Comparison of ENCODE assay signal across 17 cellular contexts in the genomic region with DNA sequence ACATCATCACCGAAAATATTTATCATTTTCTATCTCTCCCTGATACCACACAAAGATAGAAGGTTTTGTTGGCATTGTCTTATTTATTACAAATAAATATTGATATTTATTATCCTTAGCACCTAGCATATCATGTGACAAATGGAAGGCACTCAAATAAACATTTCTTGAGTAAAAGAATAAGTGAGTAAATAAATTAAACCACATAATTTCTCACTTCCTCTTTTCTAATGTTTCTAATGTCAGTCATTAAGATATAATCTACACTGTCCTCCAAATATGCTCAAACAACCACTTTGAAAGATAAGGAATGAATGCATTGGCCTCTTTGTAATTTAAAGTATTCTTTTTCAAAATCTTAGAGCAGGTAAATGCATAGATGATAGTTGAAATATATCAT.
"Had no signal": no experiment of that assay in that cellular context is flagged by ENCODE, and none has a peak within 500 bp of the region (broad histone marks: within the 10 kb centered on the region; RNA-seq: fewer than 3 reads in every experiment).

No MANE protein-coding gene starts in this region.

- H3K27ac ChIP-seq: dorsolateral prefrontal cortex, heart left ventricle, neutrophil, psoas muscle, right lobe of liver, tibial artery, upper lobe of right lung, vagina had no signal

- H3K27me3 Mint-ChIP-seq: naive thymus-derived CD4-positive, alpha-beta T cell; stimulated activated memory B cell treated with anti-CD40 and anti-IgM and Interleukin-4, amounts not matched to agents 10 μg/mL and 1 μg/mL and 100 μg/mL, for 72 hours; stimulated activated naive CD8-positive, alpha-beta T cell treated with anti-CD3 and anti-CD28 coated beads, Interleukin-15, Interleukin-2, amounts not matched to agents 100 ng/mL and 50 ng/mL, for 24 hours had no signal

- DNase-seq: dorsolateral prefrontal cortex; effector CD8-positive, alpha-beta T cell; heart left ventricle; hippocampal formation; mammary epithelial cell; naive thymus-derived CD4-positive, alpha-beta T cell; psoas muscle; retina; right lobe of liver; stimulated activated CD4-positive, alpha-beta T cell treated with anti-CD3 and anti-CD28 coated beads, Interleukin-4, amount 100 ng/mL, for 1 hour; tibial artery; upper lobe of right lung had no signal

- H3K4me1 Mint-ChIP-seq: naive thymus-derived CD4-positive, alpha-beta T cell; stimulated activated memory B cell treated with anti-CD40 and anti-IgM and Interleukin-4, amounts not matched to agents 10 μg/mL and 1 μg/mL and 100 μg/mL, for 72 hours had no signal

- H3K27me3 ChIP-seq: dorsolateral prefrontal cortex, heart left ventricle, neutrophil, right lobe of liver, tibial artery, upper lobe of right lung, vagina had no signal

- H3K4me3 Mint-ChIP-seq: naive thymus-derived CD4-positive, alpha-beta T cell; stimulated activated memory B cell treated with anti-CD40 and anti-IgM and Interleukin-4, amounts not matched to agents 10 μg/mL and 1 μg/mL and 100 μg/mL, for 72 hours; stimulated activated naive CD8-positive, alpha-beta T cell treated with anti-CD3 and anti-CD28 coated beads, Interleukin-15, Interleukin-2, amounts not matched to agents 100 ng/mL and 50 ng/mL, for 24 hours had no signal

- H3K36me3 ChIP-seq: heart left ventricle, neutrophil, right lobe of liver, tibial artery, upper lobe of right lung, vagina had no signal

- H3K27ac Mint-ChIP-seq: naive thymus-derived CD4-positive, alpha-beta T cell; stimulated activated memory B cell treated with anti-CD40 and anti-IgM and Interleukin-4, amounts not matched to agents 10 μg/mL and 1 μg/mL and 100 μg/mL, for 72 hours; stimulated activated naive CD8-positive, alpha-beta T cell treated with anti-CD3 and anti-CD28 coated beads, Interleukin-15, Interleukin-2, amounts not matched to agents 100 ng/mL and 50 ng/mL, for 24 hours had no signal

- H3K4me1 ChIP-seq: heart left ventricle, psoas muscle, right lobe of liver, tibial artery, upper lobe of right lung, vagina had no signal

- H3K4me3 ChIP-seq: dorsolateral prefrontal cortex, heart left ventricle, psoas muscle, right lobe of liver, tibial artery, upper lobe of right lung, vagina had no signal

- H3K9me3 Mint-ChIP-seq: stimulated activated memory B cell treated with anti-CD40 and anti-IgM and Interleukin-4, amounts not matched to agents 10 μg/mL and 1 μg/mL and 100 μg/mL, for 72 hours had no signal

- ATAC-seq: esophagus mucosa; heart left ventricle; naive thymus-derived CD4-positive, alpha-beta T cell; psoas muscle; stimulated activated memory B cell treated with anti-CD40 and anti-IgM and Interleukin-4, amounts not matched to agents 10 μg/mL and 1 μg/mL and 100 μg/mL, for 72 hours; upper lobe of right lung had no signal

- H3K9me3 ChIP-seq: heart left ventricle, neutrophil, psoas muscle, right lobe of liver, tibial artery, upper lobe of right lung, vagina had no signal

- H3K36me3 Mint-ChIP-seq: naive thymus-derived CD4-positive, alpha-beta T cell; stimulated activated memory B cell treated with anti-CD40 and anti-IgM and Interleukin-4, amounts not matched to agents 10 μg/mL and 1 μg/mL and 100 μg/mL, for 72 hours had no signal
